ENCODE assay signal across 17 cellular contexts in the genomic region with DNA sequence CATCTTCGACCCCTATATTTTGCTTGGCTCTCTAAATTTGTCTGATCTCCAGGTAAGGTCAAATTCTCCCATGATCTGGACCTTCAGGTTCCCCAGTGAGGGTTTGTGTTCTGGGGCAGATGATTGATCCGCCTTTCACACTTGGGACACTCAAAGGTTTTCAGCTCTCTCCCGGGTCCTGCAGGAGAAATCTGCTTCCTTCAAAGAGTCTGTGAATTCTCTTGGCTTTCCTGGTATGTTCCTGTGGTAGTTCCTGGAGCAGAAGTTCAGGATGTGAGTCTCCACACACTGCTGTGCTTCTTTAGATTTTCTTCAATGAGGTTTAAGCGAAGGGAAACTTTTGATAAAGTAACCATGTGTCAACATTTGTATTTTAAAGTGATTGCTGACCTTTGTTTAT.
A peak's percentile ranks its signal among the peaks of the same experiment; 100 is the strongest.
DNase-seq lines count a peak whose midpoint lies in the region; ATAC-seq and TF ChIP-seq lines count a peak whose summit lies in the region.
"Had no signal": no experiment of that assay in that cellular context is flagged by ENCODE, and none has a peak within 500 bp of the region (broad histone marks: within the 10 kb centered on the region; RNA-seq: fewer than 3 reads in every experiment).

No MANE protein-coding gene starts in this region.

- H3K27me3 Mint-ChIP-seq in MCF 10A (ENCODE audit: insufficient read depth, unreplicated experiment) (no peaks in the 10 kb centered on the region), type B pancreatic cell (no peaks in the 10 kb centered on the region)

- no peak overlapping the region for H3K4me3 Mint-ChIP-seq in MCF 10A (ENCODE audit: unreplicated experiment)
- peak overlapping the region; percentile 62 for H3K4me3 Mint-ChIP-seq in type B pancreatic cell

- H2AFZ ChIP-seq in mammary epithelial cell (ENCODE audit: low read depth, low read length) (peak overlapping the region; percentile 81), PC-9 (peak overlapping the region; percentile 66)

- H3K36me3 ChIP-seq in mammary epithelial cell (ENCODE audit: insufficient read depth, low read length), result no peaks in the 10 kb centered on the region
- H3K36me3 ChIP-seq in PC-9 (ENCODE audit: low read depth), result no peaks in the 10 kb centered on the region
- H3K36me3 ChIP-seq: BLaER1 treated with 17β-estradiol and CSF1 and Interleukin-3, amounts not matched to agents 10 nM and 100 nM; Peyer's patch had no signal

- no peak overlapping the region for H3K4me2 ChIP-seq in mammary epithelial cell (ENCODE audit: insufficient read depth, low read depth, low read length)
- peak overlapping the region; percentile 66 for H3K4me2 ChIP-seq in PC-9
- H3K4me2 ChIP-seq: BLaER1 treated with 17β-estradiol and CSF1 and Interleukin-3, amounts not matched to agents 10 nM and 100 nM had no signal

- CTCF ChIA-PET in mammary epithelial cell (lab: Charles Lee; ENCODE audit: low non-redundant PET) (interaction anchor here (0.6 kb wide), 1 partner anchor 364 kb away, joined by 3 read pairs; no protein-coding TSS in a partner anchor), MCF 10A (lab: Yijun Ruan, JAX) (interaction anchor here (0.9 to 1.3 kb wide), 4 partner anchors 8 to 69 kb away, joined by 3 to 5 read pairs (median 4); no protein-coding TSS in a partner anchor), PC-9 (lab: Charles Lee) (no interaction called here)

- H3K27me3 ChIP-seq in mammary epithelial cell (ENCODE audit: insufficient read depth, low read length), result no peaks in the 10 kb centered on the region
- H3K27me3 ChIP-seq in PC-9 (ENCODE audit: insufficient read depth, low read depth), result no peaks in the 10 kb centered on the region
- H3K27me3 ChIP-seq: BLaER1 treated with 17β-estradiol and CSF1 and Interleukin-3, amounts not matched to agents 10 nM and 100 nM; Peyer's patch had no signal

- no peaks in the 10 kb centered on the region for H3K9me2 ChIP-seq in PC-9 (ENCODE audit: insufficient read depth)

- dilution Hi-C loops in mammary epithelial cell (cut with HindIII; ENCODE audit: low sequenced_read_pairs), result no loop called here

- peaks cover 6% of the 10 kb centered on the region for H3K9me3 Mint-ChIP-seq in MCF 10A (ENCODE audit: unreplicated experiment)
- peaks cover 6% of the 10 kb centered on the region for H3K9me3 Mint-ChIP-seq in type B pancreatic cell

- POLR2A ChIA-PET in MCF 10A (lab: Yijun Ruan, JAX), result no interaction called here
- POLR2A ChIA-PET in PC-9 (lab: Charles Lee; ENCODE audit: unreplicated experiment), result no interaction called here

- no peak overlapping the region for H3K27ac Mint-ChIP-seq in MCF 10A (ENCODE audit: low read depth, unreplicated experiment)
- peak overlapping the region; percentile 87 for H3K27ac Mint-ChIP-seq in type B pancreatic cell

- H3K4me3 ChIP-seq in mammary epithelial cell (replicated peaks in 1 of 3; ENCODE audit: insufficient read depth in 1 of 3, low read depth in 2 of 3, low read length in 3 of 3), result no peak overlapping the region
- peak overlapping the region; percentile 23; the same call in 1 of the 2 replicates for H3K4me3 ChIP-seq in PC-9
- H3K4me3 ChIP-seq: BLaER1 treated with 17β-estradiol and CSF1 and Interleukin-3, amounts not matched to agents 10 nM and 100 nM; GM12878; Peyer's patch had no signal

- peaks cover 10% of the 10 kb centered on the region for H3K36me3 Mint-ChIP-seq in MCF 10A (ENCODE audit: insufficient read depth, unreplicated experiment)
- H3K36me3 Mint-ChIP-seq in type B pancreatic cell, result no peaks in the 10 kb centered on the region

- TF ChIP-seq CTCF in mammary epithelial cell (conservative IDR thresholded peaks at IDR 0.05 in 1 of 2, IDR thresholded peaks at IDR 0.05 in 1 of 2; ENCODE audit: extremely low read depth in 1 of 2, insufficient read depth in 1 of 2, low read depth in 1 of 2, low read length in 2 of 2) (no peak), MCF 10A (IDR thresholded peaks at IDR 0.05; ENCODE audit: unreplicated experiment) (no peak), PC-9 (conservative IDR thresholded peaks at IDR 0.05) (no peak), type B pancreatic cell (conservative IDR thresholded peaks at IDR 0.05) (no peak)

- peaks cover 8% of the 10 kb centered on the region for H3K4me1 ChIP-seq in mammary epithelial cell (ENCODE audit: insufficient read depth, low read length)
- peaks cover 24% of the 10 kb centered on the region for H3K4me1 ChIP-seq in PC-9 (replicated peaks; ENCODE audit: insufficient read depth)
- H3K4me1 ChIP-seq: BLaER1 treated with 17β-estradiol and CSF1 and Interleukin-3, amounts not matched to agents 10 nM and 100 nM; Peyer's patch had no signal

- no peaks in the 10 kb centered on the region for H3K9me3 ChIP-seq in mammary epithelial cell (replicated peaks; ENCODE audit: insufficient read depth, low read length)
- H3K9me3 ChIP-seq in PC-9 (ENCODE audit: insufficient read depth, low read depth), result peaks cover 9% of the 10 kb centered on the region; the same call in 1 of the 2 replicates
- H3K9me3 ChIP-seq: Peyer's patch had no signal

- DNase-seq in mammary epithelial cell (no peak), MCF 10A (ENCODE audit: unreplicated experiment) (no peak), PC-9 (no peak), epithelial cell of prostate (ENCODE audit: low read depth, low spot score) (no peak), type B pancreatic cell (ENCODE audit: extremely low spot score, unreplicated experiment) (no peak), SHP77 treated with DMSO at 0.1 percent for 48 hours (lab: John Stamatoyannopoulos, UW) (no peak), dermis blood vessel endothelial cell (no peak)
- DNase-seq: DND-41, GDM1, NCI-H2029, NCI-H510A, NCI-H82, Peyer's patch, SIG-M5 had no signal

- no peak overlapping the region for H3K9ac ChIP-seq in mammary epithelial cell (ENCODE audit: insufficient read depth, low read length)
- H3K9ac ChIP-seq: BLaER1 treated with 17β-estradiol and CSF1 and Interleukin-3, amounts not matched to agents 10 nM and 100 nM had no signal

- H3K79me2 ChIP-seq in mammary epithelial cell (ENCODE audit: insufficient read depth, low read length) (no peaks in the 10 kb centered on the region), PC-9 (ENCODE audit: low read depth) (no peaks in the 10 kb centered on the region)

- in situ Hi-C loops in mammary epithelial cell (cut with MboI; ENCODE audit: low sequenced_read_pairs in 2 of 2), result no loop called here

- H3K27ac ChIP-seq in mammary epithelial cell (ENCODE audit: insufficient read depth, low read depth, low read length) (no peak overlapping the region), PC-9 (peak overlapping the region; percentile 68), epithelial cell of prostate (peak overlapping the region; percentile 82)
- H3K27ac ChIP-seq: BLaER1 treated with 17β-estradiol and CSF1 and Interleukin-3, amounts not matched to agents 10 nM and 100 nM; Peyer's patch had no signal

- H3F3A ChIP-seq in PC-9 (ENCODE audit: insufficient read depth, low read depth), result peaks cover 24% of the 10 kb centered on the region; the same call in 1 of the 2 replicates

- BruUV-seq in mammary epithelial cell (replicated peaks; lab: Mats Ljungman, UMichigan) (no TSS peak), MCF 10A (replicated peaks; lab: Mats Ljungman, UMichigan) (no TSS peak), PC-9 (replicated peaks; lab: Mats Ljungman, UMichigan) (no TSS peak)

- H3K4me1 Mint-ChIP-seq in MCF 10A (ENCODE audit: insufficient read depth, unreplicated experiment) (no peaks in the 10 kb centered on the region), type B pancreatic cell (ENCODE audit: unreplicated experiment) (peaks cover 5% of the 10 kb centered on the region)

- intact Hi-C loops in mammary epithelial cell (cut with micrococcal nuclease), result loop anchor here (10.0 kb wide), 1 partner anchor 737 kb away; a partner anchor contains a TSS
- intact Hi-C loops in MCF 10A (cut with micrococcal nuclease), result no loop called here
- intact Hi-C loops in PC-9 (cut with micrococcal nuclease; ENCODE audit: unreplicated experiment), result no loop called here

- 72% methylated on average over 3 of the region's 4 CpGs for WGBS in mammary epithelial cell (ENCODE audit: low coverage, missing lambda C conversion rate)

- H4K20me1 ChIP-seq in mammary epithelial cell (ENCODE audit: insufficient read depth, low read length), result no peaks in the 10 kb centered on the region
- no peaks in the 10 kb centered on the region for H4K20me1 ChIP-seq in PC-9 (ENCODE audit: insufficient read depth)
- H4K20me1 ChIP-seq: BLaER1 treated with 17β-estradiol and CSF1 and Interleukin-3, amounts not matched to agents 10 nM and 100 nM had no signal

- ATAC-seq in GM19467 (IDR thresholded peaks at IDR 0.05; ENCODE audit: unreplicated experiment), result no peak
- ATAC-seq: GM12878 had no signal
